ENCODE assay signal across 37 cellular contexts in genomic region chr3:169137943-169138342, GRCh38.
"Had no signal": no experiment of that assay in that cellular context is flagged by ENCODE, and none has a peak within 500 bp of the region (broad histone marks: within the 10 kb centered on the region; RNA-seq: fewer than 3 reads in every experiment).

No MANE protein-coding gene starts in this region.

- ATAC-seq: activated CD8-positive, alpha-beta memory T cell treated with anti-CD3 and anti-CD28 coated beads, Interleukin-2, amount 10 ng/mL, durations not matched to agents 7 days and 5 days; activated T-cell treated with anti-CD3 and anti-CD28 coated beads, Interleukin-2, amount 50 U/mL, for 72 hours; activated T-helper 17 cell treated with anti-CD3 and anti-CD28 coated beads, Interleukin-2, amount 50 U/mL, for 72 hours; PC-3 had no signal

- H3K27me3 ChIP-seq: cardiac muscle cell, Peyer's patch had no signal

- H3K9me3 ChIP-seq: Peyer's patch had no signal

- H3K4me3 ChIP-seq: cardiac muscle cell, Peyer's patch had no signal

- DNase-seq: activated B cell treated with CpG ODN at 0.5 μM for 24 hours; activated CD4-positive, alpha-beta memory T cell treated with anti-CD3 and anti-CD28 coated beads, Interleukin-2, amount 10 ng/mL, durations not matched to agents 7 days and 5 days; activated CD4-positive, alpha-beta T cell treated with anti-CD3 and anti-CD28 coated beads for 4 hours; activated CD4-positive, alpha-beta T cell treated with anti-CD3 and anti-CD28 coated beads, Interleukin-2, amount 50 U/mL, for 1 hour; activated CD4-positive, CD25-positive, alpha-beta regulatory T cell treated with anti-CD3 and anti-CD28 coated beads, Interleukin-2, amount 50 U/mL, for 72 hours; activated CD8-positive, alpha-beta memory T cell treated with anti-CD3 and anti-CD28 coated beads for 24 hours; activated CD8-positive, alpha-beta memory T cell treated with anti-CD3 and anti-CD28 coated beads, Interleukin-2, amount 10 ng/mL, durations not matched to agents 7 days and 5 days; activated CD8-positive, alpha-beta memory T cell treated with anti-CD3 and anti-CD28 coated beads, Interleukin-2, amount 50 U/mL, for 48 hours; activated effector memory CD4-positive, alpha-beta T cell treated with anti-CD3 and anti-CD28 coated beads, Interleukin-2, amount 50 U/mL, for 16 hours; activated naive CD4-positive, alpha-beta T cell; activated naive CD4-positive, alpha-beta T cell treated with anti-CD3 and anti-CD28 coated beads, Interleukin-2, amount 50 U/mL, for 16 hours; activated naive CD8-positive, alpha-beta T cell treated with anti-CD3 and anti-CD28 coated beads for 36 hours; activated T-cell treated with anti-CD3 and anti-CD28 coated beads, Interleukin-2, amount 50 U/mL, for 72 hours; amniotic stem cell; aorta; Kasumi-1; KG1; MM.1S; MV-4-11; NCI-H1092; NCI-H1436 treated with DMSO at 0.1 percent for 48 hours; NCI-H1694 treated with DMSO at 0.1 percent for 48 hours; NCI-H2029; NCI-H345; NCI-H524 treated with DMSO at 0.1 percent for 48 hours; NK-92 treated with Interleukin-12 subunit alpha and Interleukin-12 subunit beta, amount 100 ng/mL, for 24 hours; PC-3; Peyer's patch; Right ventricle myocardium superior; SW 1271; T-helper 1 cell; T-helper 2 cell; T-helper 9 cell had no signal

- H3K36me3 ChIP-seq: cardiac muscle cell, Peyer's patch had no signal

- H3K27ac ChIP-seq: cardiac muscle cell, Peyer's patch, RWPE1, VCaP had no signal

- H3K4me1 ChIP-seq: Peyer's patch had no signal
